8 cellular contexts compared by ENCODE assay signal in genomic region chr14:71139058-71139946, GRCh38.
DNase-seq lines count a peak whose midpoint lies in the region; ATAC-seq and TF ChIP-seq lines count a peak whose summit lies in the region.

No MANE protein-coding gene starts in this region.

- H3K4me3 Mint-ChIP-seq in activated naive CD8-positive, alpha-beta T cell treated with anti-CD3 and anti-CD28 coated beads, Interleukin-2, amount 50 U/mL, for 24 hours: no peak overlapping the region

- no peak for TF ChIP-seq EP300 in Ishikawa (IDR thresholded peaks at IDR 0.05; ENCODE audit: borderline replicate concordance)

- no peaks in the 10 kb centered on the region for H3K9me3 Mint-ChIP-seq in activated naive CD8-positive, alpha-beta T cell treated with anti-CD3 and anti-CD28 coated beads, Interleukin-2, amount 50 U/mL, for 24 hours

- no peak overlapping the region for H3K4me3 ChIP-seq in SJSA1
- peak overlapping the region in 2 of 12 donors; percentile 7 to 28 for H3K4me3 ChIP-seq in heart left ventricle
- no peak overlapping the region for H3K4me3 ChIP-seq in psoas muscle

- H3K27me3 Mint-ChIP-seq in activated naive CD8-positive, alpha-beta T cell treated with anti-CD3 and anti-CD28 coated beads, Interleukin-2, amount 50 U/mL, for 24 hours: no peaks in the 10 kb centered on the region

- no peak overlapping the region for H3K27ac Mint-ChIP-seq in activated naive CD8-positive, alpha-beta T cell treated with anti-CD3 and anti-CD28 coated beads, Interleukin-2, amount 50 U/mL, for 24 hours

- ATAC-seq in activated naive CD8-positive, alpha-beta T cell treated with anti-CD3 and anti-CD28 coated beads, Interleukin-2, amount 50 U/mL, for 24 hours: no peak
- ATAC-seq in heart left ventricle (peak; percentile 55 to 85 (median 72)), psoas muscle (peak in 3 of 4 donors; percentile 63 to 81 (median 75)), GM18520 (IDR thresholded peaks at IDR 0.05; ENCODE audit: unreplicated experiment) (no peak), GM21447 (IDR thresholded peaks at IDR 0.05; ENCODE audit: unreplicated experiment) (no peak)

- peak; percentile 88 to 95 (median 92) for TF ChIP-seq CTCF in heart left ventricle (IDR thresholded peaks at IDR 0.05)
- TF ChIP-seq CTCF in psoas muscle (IDR thresholded peaks at IDR 0.05): peak; percentile 86

- H3K4me1 Mint-ChIP-seq in activated naive CD8-positive, alpha-beta T cell treated with anti-CD3 and anti-CD28 coated beads, Interleukin-2, amount 50 U/mL, for 24 hours: peaks cover 41% of the 10 kb centered on the region

- H3K36me3 Mint-ChIP-seq in activated naive CD8-positive, alpha-beta T cell treated with anti-CD3 and anti-CD28 coated beads, Interleukin-2, amount 50 U/mL, for 24 hours (ENCODE audit: low read depth): no peaks in the 10 kb centered on the region

- H3K27ac ChIP-seq in SJSA1 (no peak overlapping the region), heart left ventricle (no peak overlapping the region), psoas muscle (no peak overlapping the region)

- H3K36me3 ChIP-seq in SJSA1: no peaks in the 10 kb centered on the region
- H3K36me3 ChIP-seq in heart left ventricle: no peaks in the 10 kb centered on the region
- no peaks in the 10 kb centered on the region for H3K36me3 ChIP-seq in psoas muscle (ENCODE audit: insufficient read depth in 1 of 2, low read depth in 1 of 2)

- H3K27me3 ChIP-seq in SJSA1 (replicated peaks): no peaks in the 10 kb centered on the region
- H3K27me3 ChIP-seq in heart left ventricle: no peaks in the 10 kb centered on the region
- no peaks in the 10 kb centered on the region for H3K27me3 ChIP-seq in psoas muscle (ENCODE audit: insufficient read depth in 3 of 3, low read length in 2 of 3)

- intact Hi-C loops in heart left ventricle (cut with DNase I): loop anchor here (1.0 to 10.0 kb wide), 8 partner anchors 175 to 718 kb away; partner anchors contain the start of gene SIPA1L1 (in 3 of the 10)
- intact Hi-C loops in psoas muscle (cut with DNase I): loop anchor here (1.0 kb wide), 1 partner anchor 614 kb away; no protein-coding TSS in a partner anchor

- no peak for TF ChIP-seq POLR2A in heart left ventricle (IDR thresholded peaks at IDR 0.05)

- no peaks in the 10 kb centered on the region; the same call in 1 of the 2 replicates for H3K9me3 ChIP-seq in SJSA1 (replicated peaks)
- peaks cover 0 to 11% (median 0%) of the 10 kb centered on the region in 12 donors for H3K9me3 ChIP-seq in heart left ventricle
- H3K9me3 ChIP-seq in psoas muscle: no peaks in the 10 kb centered on the region

- peak; percentile 99 for TF ChIP-seq RAD21 in Ishikawa (IDR thresholded peaks at IDR 0.05; ENCODE audit: low read depth)

- H3K4me1 ChIP-seq in SJSA1 (replicated peaks) (peaks cover 41% of the 10 kb centered on the region), heart left ventricle (peaks cover 0 to 33% (median 0%) of the 10 kb centered on the region in 12 donors), psoas muscle (no peaks in the 10 kb centered on the region)

- DNase-seq in DMS53 treated with DMSO at 0.1 percent for 48 hours (lab: John Stamatoyannopoulos, UW; ENCODE audit: unreplicated experiment): peak; percentile 8
- DNase-seq in SJSA1 (ENCODE audit: low read depth in 1 of 2, low spot score in 2 of 2): peak; percentile 56 to 61
- DNase-seq in activated naive CD8-positive, alpha-beta T cell treated with anti-CD3 and anti-CD28 coated beads, Interleukin-2, amount 50 U/mL, for 24 hours: peak; percentile 70
- peak; percentile 36 to 77 (median 47) for DNase-seq in heart left ventricle
- DNase-seq in psoas muscle: peak; percentile 25 to 65

- WGBS in heart left ventricle, 4 donors: 63 to 69% (median 66%) methylated on average over 37 of the region's 37 CpGs
- 63 to 66% (median 63%) methylated on average over 37 of the region's 37 CpGs for WGBS in psoas muscle, 3 donors

TF ChIP-seq in Ishikawa, 13 proteins besides CTCF, POLR2A, EP300 and RAD21:
- TF ChIP-seq MAX (IDR thresholded peaks at IDR 0.05) (no peak), EGR1 (IDR thresholded peaks at IDR 0.05) (no peak), NFIC (IDR thresholded peaks at IDR 0.05) (no peak), TAF1 (IDR thresholded peaks at IDR 0.05; ENCODE audit: low read depth) (no peak), TEAD4 (IDR thresholded peaks at IDR 0.05) (no peak), TCF12 (IDR thresholded peaks at IDR 0.05; ENCODE audit: low read depth) (no peak), FOXM1 (IDR thresholded peaks at IDR 0.05; ENCODE audit: borderline replicate concordance, low read depth) (no peak), YY1 (IDR thresholded peaks at IDR 0.05; ENCODE audit: low read depth) (no peak), CEBPB (IDR thresholded peaks at IDR 0.05) (no peak)
- TF ChIP-seq, protein P1, sequence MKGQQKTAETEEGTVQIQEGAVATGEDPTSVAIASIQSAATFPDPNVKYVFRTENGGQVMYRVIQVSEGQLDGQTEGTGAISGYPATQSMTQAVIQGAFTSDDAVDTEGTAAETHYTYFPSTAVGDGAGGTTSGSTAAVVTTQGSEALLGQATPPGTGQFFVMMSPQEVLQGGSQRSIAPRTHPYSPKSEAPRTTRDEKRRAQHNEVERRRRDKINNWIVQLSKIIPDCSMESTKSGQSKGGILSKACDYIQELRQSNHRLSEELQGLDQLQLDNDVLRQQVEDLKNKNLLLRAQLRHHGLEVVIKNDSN (IDR thresholded peaks at IDR 0.05): no peak

Comparison
In these comparisons a context has a peak if more than half of its experiments do, and no peak if none do; other contexts are left out.
1. DNase-seq: peak in every context shown above with its lines; median percentile 70 in activated naive CD8-positive, alpha-beta T cell treated with anti-CD3 and anti-CD28 coated beads, Interleukin-2, amount 50 U/mL, for 24 hours; 58 in SJSA1; 47 in heart left ventricle; 45 in psoas muscle; 8 in DMS53 treated with DMSO at 0.1 percent for 48 hours.
2. ATAC-seq: peak in heart left ventricle (4 of 4) and psoas muscle (3 of 4); none in activated naive CD8-positive, alpha-beta T cell treated with anti-CD3 and anti-CD28 coated beads, Interleukin-2, amount 50 U/mL, for 24 hours (single experiment), GM18520 (single experiment) and GM21447 (single experiment).